Comparison of ENCODE assay signal across 17 cellular contexts in the genomic region with DNA sequence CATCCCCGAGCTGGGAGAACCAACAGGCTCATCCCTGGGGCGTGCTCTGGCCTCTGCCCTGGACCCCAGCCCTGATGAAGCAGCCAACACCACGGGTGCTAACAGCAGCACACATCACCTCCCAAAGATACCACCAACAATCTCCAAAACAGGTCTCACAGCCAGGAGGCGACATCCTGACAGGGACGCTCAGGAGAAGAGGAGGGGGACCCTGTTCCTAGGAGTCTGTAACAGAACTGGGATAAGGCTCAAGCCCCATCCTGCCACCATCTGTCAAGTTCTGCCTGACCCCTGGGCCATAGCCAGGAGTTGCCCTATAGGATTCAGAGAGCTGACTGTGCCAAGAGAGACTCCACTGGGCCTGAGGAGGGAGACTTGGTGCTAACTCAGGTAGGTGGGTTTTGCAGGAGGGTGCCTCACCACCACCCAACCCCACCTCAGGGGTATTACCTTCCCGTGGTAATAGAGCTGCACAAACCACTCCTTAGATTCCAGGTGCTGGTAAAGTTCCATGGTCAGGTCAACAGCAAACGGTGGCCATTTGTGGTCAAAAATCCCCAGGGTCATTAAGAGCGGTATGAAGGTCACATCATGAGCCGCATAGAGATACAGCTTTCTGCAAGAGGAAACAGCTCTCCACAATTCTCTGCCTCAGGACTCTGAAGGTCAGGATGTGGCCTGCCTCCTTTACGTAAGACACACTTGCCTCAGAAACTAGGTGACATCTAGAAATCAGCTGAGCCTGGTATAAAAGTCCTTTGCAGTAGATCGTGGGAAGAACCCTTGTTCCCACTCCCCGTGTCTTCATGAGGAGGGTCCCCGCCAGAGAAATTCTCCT. TPM values are rescaled to one million over a fixed set of nuclear protein-coding genes. Genes with fewer than 3 reads are reported as not detected.
DNase-seq lines count a peak whose midpoint lies in the region; ATAC-seq, FAIRE-seq and TF ChIP-seq lines count a peak whose summit lies in the region.
"Had no signal": no experiment of that assay in that cellular context is flagged by ENCODE, and none has a peak within 500 bp of the region (broad histone marks: within the 10 kb centered on the region; RNA-seq: fewer than 3 reads in every experiment).

No MANE protein-coding gene starts in this region.

- peak; percentile 80 for FAIRE-seq in bronchial epithelial cell (lab: Jason Lieb, UNC)

- TF ChIP-seq CTCF in bronchial epithelial cell (IDR thresholded peaks at IDR 0.05; ENCODE audit: insufficient read depth, low read length, severe bottlenecking), result no peak

- DNase-seq in NCI-H524 (lab: John Stamatoyannopoulos, UW) (peak; percentile 2 to 20), NCI-H524 treated with DMSO at 0.1 percent for 48 hours (lab: John Stamatoyannopoulos, UW) (no peak), T-helper 2 cell (peak in 3 of 5 experiments; percentile 7 to 87 (median 65)), bronchial epithelial cell (ENCODE audit: low read depth) (no peak), DMS114 treated with DMSO at 0.1 percent for 48 hours (lab: John Stamatoyannopoulos, UW; ENCODE audit: unreplicated experiment) (no peak)
- DNase-seq: esophagus squamous epithelium; naive B cell; NCI-H1048; NCI-H2171 treated with DMSO at 0.1 percent for 48 hours; right cardiac atrium; stimulated activated CD4-positive, alpha-beta T cell treated with anti-CD3 and anti-CD28 coated beads, Interleukin-4, amount 100 ng/mL, for 24 hours had no signal

- H3K4me3 ChIP-seq in bronchial epithelial cell (ENCODE audit: low read depth, low read length) (no peak overlapping the region), skin epidermis (peak overlapping the region in 1 of 7 experiments; percentile 7)
- H3K4me3 ChIP-seq: adrenal gland, coronary artery had no signal

- no peaks in the 10 kb centered on the region for H3K27me3 ChIP-seq in bronchial epithelial cell (ENCODE audit: control insufficient read depth, insufficient read depth, low read length)
- H3K27me3 ChIP-seq: adrenal gland, esophagus squamous epithelium had no signal

- peak overlapping the region in 15 of 21 experiments; percentile 6 to 81 (median 43) for H3K27ac ChIP-seq in skin epidermis
- H3K27ac ChIP-seq: 22Rv1, adrenal gland, coronary artery had no signal

- ATAC-seq in HG03378 (IDR thresholded peaks at IDR 0.05; ENCODE audit: unreplicated experiment) (no peak), HG03097 (IDR thresholded peaks at IDR 0.05; ENCODE audit: low FRiP score, unreplicated experiment) (no peak)
- ATAC-seq: right cardiac atrium had no signal

- H3K36me3 ChIP-seq in bronchial epithelial cell (ENCODE audit: control insufficient read depth, insufficient read depth, low read length), result peaks cover 13% of the 10 kb centered on the region

RNA-seq across cellular contexts. Expression of a gene that starts 22.3 kb away (rescaled TPM):
- 5.2 and 6.6 TPM in 2 replicates for total RNA-seq in bronchial epithelial cell

Comparison
In these comparisons a context has a peak if more than half of its experiments do, and no peak if none do; other contexts are left out.
1. DNase-seq: peak in NCI-H524 (2 of 2) and T-helper 2 cell (3 of 5); none in NCI-H524 treated with DMSO at 0.1 percent for 48 hours (single experiment), bronchial epithelial cell (single experiment) and DMS114 treated with DMSO at 0.1 percent for 48 hours (single experiment).